1 cellular context compared by ENCODE assay signal in genomic region chr3:46865546-46865945, GRCh38.
TF ChIP-seq lines count a peak whose summit lies in the region.

No MANE protein-coding gene starts in this region.

TF ChIP-seq in H1, 55 proteins besides CTCF, POLR2A, EP300 and RAD21 (continued from another document):
- TF ChIP-seq, protein P1, sequence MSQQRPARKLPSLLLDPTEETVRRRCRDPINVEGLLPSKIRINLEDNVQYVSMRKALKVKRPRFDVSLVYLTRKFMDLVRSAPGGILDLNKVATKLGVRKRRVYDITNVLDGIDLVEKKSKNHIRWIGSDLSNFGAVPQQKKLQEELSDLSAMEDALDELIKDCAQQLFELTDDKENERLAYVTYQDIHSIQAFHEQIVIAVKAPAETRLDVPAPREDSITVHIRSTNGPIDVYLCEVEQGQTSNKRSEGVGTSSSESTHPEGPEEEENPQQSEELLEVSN (IDR thresholded peaks at IDR 0.05), result no peak
- TF ChIP-seq SP2 (IDR thresholded peaks at IDR 0.05; ENCODE audit: low read length), result no peak
- no peak for TF ChIP-seq SIN3A (conservative IDR thresholded peaks at IDR 0.05 in 1 of 2, IDR thresholded peaks at IDR 0.05 in 1 of 2; ENCODE audit: low read depth in 1 of 2, low read length in 2 of 2)
- TF ChIP-seq RNF2 (IDR thresholded peaks at IDR 0.05; ENCODE audit: borderline replicate concordance, low read depth, low read length, missing control alignments, poor library complexity, severe bottlenecking), result no peak
- TF ChIP-seq NANOG (IDR thresholded peaks at IDR 0.05; ENCODE audit: insufficient read depth, low read depth, low read length, poor library complexity, severe bottlenecking), result no peak
- TF ChIP-seq KDM1A (IDR thresholded peaks at IDR 0.05; ENCODE audit: borderline replicate concordance, low read length), result no peak
- no peak for TF ChIP-seq HDAC6 (IDR thresholded peaks at IDR 0.05; ENCODE audit: low read depth, low read length)
- TF ChIP-seq ASH2L (IDR thresholded peaks at IDR 0.05; ENCODE audit: low read length), result no peak
- TF ChIP-seq, protein P2, sequence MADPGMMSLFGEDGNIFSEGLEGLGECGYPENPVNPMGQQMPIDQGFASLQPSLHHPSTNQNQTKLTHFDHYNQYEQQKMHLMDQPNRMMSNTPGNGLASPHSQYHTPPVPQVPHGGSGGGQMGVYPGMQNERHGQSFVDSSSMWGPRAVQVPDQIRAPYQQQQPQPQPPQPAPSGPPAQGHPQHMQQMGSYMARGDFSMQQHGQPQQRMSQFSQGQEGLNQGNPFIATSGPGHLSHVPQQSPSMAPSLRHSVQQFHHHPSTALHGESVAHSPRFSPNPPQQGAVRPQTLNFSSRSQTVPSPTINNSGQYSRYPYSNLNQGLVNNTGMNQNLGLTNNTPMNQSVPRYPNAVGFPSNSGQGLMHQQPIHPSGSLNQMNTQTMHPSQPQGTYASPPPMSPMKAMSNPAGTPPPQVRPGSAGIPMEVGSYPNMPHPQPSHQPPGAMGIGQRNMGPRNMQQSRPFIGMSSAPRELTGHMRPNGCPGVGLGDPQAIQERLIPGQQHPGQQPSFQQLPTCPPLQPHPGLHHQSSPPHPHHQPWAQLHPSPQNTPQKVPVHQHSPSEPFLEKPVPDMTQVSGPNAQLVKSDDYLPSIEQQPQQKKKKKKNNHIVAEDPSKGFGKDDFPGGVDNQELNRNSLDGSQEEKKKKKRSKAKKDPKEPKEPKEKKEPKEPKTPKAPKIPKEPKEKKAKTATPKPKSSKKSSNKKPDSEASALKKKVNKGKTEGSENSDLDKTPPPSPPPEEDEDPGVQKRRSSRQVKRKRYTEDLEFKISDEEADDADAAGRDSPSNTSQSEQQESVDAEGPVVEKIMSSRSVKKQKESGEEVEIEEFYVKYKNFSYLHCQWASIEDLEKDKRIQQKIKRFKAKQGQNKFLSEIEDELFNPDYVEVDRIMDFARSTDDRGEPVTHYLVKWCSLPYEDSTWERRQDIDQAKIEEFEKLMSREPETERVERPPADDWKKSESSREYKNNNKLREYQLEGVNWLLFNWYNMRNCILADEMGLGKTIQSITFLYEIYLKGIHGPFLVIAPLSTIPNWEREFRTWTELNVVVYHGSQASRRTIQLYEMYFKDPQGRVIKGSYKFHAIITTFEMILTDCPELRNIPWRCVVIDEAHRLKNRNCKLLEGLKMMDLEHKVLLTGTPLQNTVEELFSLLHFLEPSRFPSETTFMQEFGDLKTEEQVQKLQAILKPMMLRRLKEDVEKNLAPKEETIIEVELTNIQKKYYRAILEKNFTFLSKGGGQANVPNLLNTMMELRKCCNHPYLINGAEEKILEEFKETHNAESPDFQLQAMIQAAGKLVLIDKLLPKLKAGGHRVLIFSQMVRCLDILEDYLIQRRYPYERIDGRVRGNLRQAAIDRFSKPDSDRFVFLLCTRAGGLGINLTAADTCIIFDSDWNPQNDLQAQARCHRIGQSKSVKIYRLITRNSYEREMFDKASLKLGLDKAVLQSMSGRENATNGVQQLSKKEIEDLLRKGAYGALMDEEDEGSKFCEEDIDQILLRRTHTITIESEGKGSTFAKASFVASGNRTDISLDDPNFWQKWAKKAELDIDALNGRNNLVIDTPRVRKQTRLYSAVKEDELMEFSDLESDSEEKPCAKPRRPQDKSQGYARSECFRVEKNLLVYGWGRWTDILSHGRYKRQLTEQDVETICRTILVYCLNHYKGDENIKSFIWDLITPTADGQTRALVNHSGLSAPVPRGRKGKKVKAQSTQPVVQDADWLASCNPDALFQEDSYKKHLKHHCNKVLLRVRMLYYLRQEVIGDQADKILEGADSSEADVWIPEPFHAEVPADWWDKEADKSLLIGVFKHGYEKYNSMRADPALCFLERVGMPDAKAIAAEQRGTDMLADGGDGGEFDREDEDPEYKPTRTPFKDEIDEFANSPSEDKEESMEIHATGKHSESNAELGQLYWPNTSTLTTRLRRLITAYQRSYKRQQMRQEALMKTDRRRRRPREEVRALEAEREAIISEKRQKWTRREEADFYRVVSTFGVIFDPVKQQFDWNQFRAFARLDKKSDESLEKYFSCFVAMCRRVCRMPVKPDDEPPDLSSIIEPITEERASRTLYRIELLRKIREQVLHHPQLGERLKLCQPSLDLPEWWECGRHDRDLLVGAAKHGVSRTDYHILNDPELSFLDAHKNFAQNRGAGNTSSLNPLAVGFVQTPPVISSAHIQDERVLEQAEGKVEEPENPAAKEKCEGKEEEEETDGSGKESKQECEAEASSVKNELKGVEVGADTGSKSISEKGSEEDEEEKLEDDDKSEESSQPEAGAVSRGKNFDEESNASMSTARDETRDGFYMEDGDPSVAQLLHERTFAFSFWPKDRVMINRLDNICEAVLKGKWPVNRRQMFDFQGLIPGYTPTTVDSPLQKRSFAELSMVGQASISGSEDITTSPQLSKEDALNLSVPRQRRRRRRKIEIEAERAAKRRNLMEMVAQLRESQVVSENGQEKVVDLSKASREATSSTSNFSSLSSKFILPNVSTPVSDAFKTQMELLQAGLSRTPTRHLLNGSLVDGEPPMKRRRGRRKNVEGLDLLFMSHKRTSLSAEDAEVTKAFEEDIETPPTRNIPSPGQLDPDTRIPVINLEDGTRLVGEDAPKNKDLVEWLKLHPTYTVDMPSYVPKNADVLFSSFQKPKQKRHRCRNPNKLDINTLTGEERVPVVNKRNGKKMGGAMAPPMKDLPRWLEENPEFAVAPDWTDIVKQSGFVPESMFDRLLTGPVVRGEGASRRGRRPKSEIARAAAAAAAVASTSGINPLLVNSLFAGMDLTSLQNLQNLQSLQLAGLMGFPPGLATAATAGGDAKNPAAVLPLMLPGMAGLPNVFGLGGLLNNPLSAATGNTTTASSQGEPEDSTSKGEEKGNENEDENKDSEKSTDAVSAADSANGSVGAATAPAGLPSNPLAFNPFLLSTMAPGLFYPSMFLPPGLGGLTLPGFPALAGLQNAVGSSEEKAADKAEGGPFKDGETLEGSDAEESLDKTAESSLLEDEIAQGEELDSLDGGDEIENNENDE (IDR thresholded peaks at IDR 0.05; ENCODE audit: insufficient replicate concordance, low read length), result no peak
- no peak for TF ChIP-seq TBP (IDR thresholded peaks at IDR 0.05; ENCODE audit: low read depth, low read length)
- TF ChIP-seq CTBP2 (IDR thresholded peaks at IDR 0.05; ENCODE audit: borderline replicate concordance, insufficient read depth, insufficient read length, low read length), result no peak
- no peak for TF ChIP-seq TAF7 (optimal IDR thresholded peaks at IDR 0.05; ENCODE audit: borderline replicate concordance, low read depth, low read length)
- TF ChIP-seq CBX8 (IDR thresholded peaks at IDR 0.05; ENCODE audit: borderline replicate concordance, low read depth, low read length), result no peak
- TF ChIP-seq, protein P3, sequence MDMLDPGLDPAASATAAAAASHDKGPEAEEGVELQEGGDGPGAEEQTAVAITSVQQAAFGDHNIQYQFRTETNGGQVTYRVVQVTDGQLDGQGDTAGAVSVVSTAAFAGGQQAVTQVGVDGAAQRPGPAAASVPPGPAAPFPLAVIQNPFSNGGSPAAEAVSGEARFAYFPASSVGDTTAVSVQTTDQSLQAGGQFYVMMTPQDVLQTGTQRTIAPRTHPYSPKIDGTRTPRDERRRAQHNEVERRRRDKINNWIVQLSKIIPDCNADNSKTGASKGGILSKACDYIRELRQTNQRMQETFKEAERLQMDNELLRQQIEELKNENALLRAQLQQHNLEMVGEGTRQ (IDR thresholded peaks at IDR 0.05; ENCODE audit: low read length), result no peak
- no peak for TF ChIP-seq MAFK (IDR thresholded peaks at IDR 0.05; ENCODE audit: low read depth, low read length)
- TF ChIP-seq EZH2 (IDR thresholded peaks at IDR 0.05; ENCODE audit: low read depth, low read length, severe bottlenecking), result no peak
- TF ChIP-seq SRF (IDR thresholded peaks at IDR 0.05; ENCODE audit: low read depth, low read length), result no peak
